ENCODE assay signal across 8 cellular contexts in the genomic region with DNA sequence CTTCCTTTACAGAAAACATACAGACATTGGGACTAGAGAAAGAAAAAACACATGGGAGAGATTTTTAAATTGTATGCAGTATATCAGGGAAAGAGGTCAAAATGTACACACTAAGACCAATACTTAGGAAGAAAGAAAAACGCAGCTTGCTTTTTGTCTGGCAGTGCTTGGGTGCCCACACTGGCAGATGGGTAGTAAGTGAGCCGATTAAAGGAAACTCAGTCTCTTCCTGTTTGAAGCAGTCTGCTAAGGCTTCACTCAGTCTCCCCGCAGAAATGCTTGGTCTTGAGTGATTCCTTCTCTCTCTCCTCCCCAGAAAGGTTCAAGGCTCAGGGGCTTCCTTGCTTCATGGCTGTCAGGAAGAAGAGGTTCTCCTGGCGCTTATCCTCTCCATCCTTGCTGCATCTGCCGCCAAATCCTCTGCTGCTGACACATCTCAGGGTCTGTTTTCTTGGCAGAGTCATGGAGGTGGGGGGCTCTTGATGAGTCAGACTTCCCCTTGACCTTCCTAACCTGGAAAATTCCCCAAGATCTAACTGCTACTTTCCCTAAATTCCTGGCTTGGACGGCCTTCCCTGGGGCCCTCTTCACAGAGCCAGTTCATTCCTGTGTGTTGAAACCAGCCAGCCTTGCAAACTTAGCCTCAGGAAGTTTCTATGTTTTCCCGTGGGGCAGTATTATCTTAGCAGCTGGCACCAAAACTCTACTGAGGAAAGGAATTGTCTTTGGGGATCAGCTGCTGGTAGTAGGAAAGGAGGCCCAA. TPM values are rescaled to one million over a fixed set of nuclear protein-coding genes. Genes with fewer than 3 reads are reported as not detected.
A peak's percentile ranks its signal among the peaks of the same experiment; 100 is the strongest.
DNase-seq lines count a peak whose midpoint lies in the region; ATAC-seq and TF ChIP-seq lines count a peak whose summit lies in the region.

No MANE protein-coding gene starts in this region.

- peak overlapping the region; percentile 19; the same call in 1 of the 2 replicates for H3K9ac ChIP-seq in SK-N-SH

- intact Hi-C loops in adrenal gland (cut with DNase I) = no loop called here

- 42% methylated on average over 7 of the region's 7 CpGs for WGBS in SK-N-SH (ENCODE audit: low lambda C conversion rate)
- WGBS in gastroesophageal sphincter (ENCODE audit: low coverage in 1 of 2), 2 donors = 40 to 59% methylated on average over 6 of the region's 7 CpGs
- 35 to 44% methylated on average over 7 of the region's 7 CpGs for WGBS in upper lobe of left lung, 2 donors
- 46 to 60% (median 54%) methylated on average over 7 of the region's 7 CpGs for WGBS in adrenal gland, 4 donors

- peaks cover 54% of the 10 kb centered on the region for H3F3A ChIP-seq in SK-N-SH (replicated peaks; ENCODE audit: insufficient read depth)

- peak; percentile 21 for DNase-seq in stimulated activated CD4-positive, alpha-beta T cell treated with anti-CD3 and anti-CD28 coated beads, Interleukin-15, amount 100 ng/mL, for 24 hours
- DNase-seq in stimulated activated CD4-positive, alpha-beta T cell treated with anti-CD3 and anti-CD28 coated beads, Interleukin-1b, Interleukin-23, amount 100 ng/mL, for 48 hours = no peak
- DNase-seq in SK-N-SH (no peak), upper lobe of left lung (no peak), DMS153 treated with DMSO at 0.1 percent for 48 hours (lab: John Stamatoyannopoulos, UW; ENCODE audit: unreplicated experiment) (no peak), GM13977 (ENCODE audit: low spot score) (no peak), adrenal gland (no peak)

- H4K20me1 ChIP-seq in SK-N-SH (ENCODE audit: insufficient read depth) = no peaks in the 10 kb centered on the region

- H3K36me3 ChIP-seq in SK-N-SH (replicated peaks in 1 of 2; ENCODE audit: control insufficient read depth in 1 of 2, insufficient read depth in 2 of 2, low read length in 1 of 2) (no peaks in the 10 kb centered on the region), gastroesophageal sphincter (no peaks in the 10 kb centered on the region), upper lobe of left lung (no peaks in the 10 kb centered on the region), adrenal gland (replicated peaks in 1 of 2) (no peaks in the 10 kb centered on the region)

- no peak for TF ChIP-seq CTCF in SK-N-SH (IDR thresholded peaks at IDR 0.05)
- TF ChIP-seq CTCF in gastroesophageal sphincter (IDR thresholded peaks at IDR 0.05) = no peak
- no peak for TF ChIP-seq CTCF in upper lobe of left lung (IDR thresholded peaks at IDR 0.05)
- TF ChIP-seq CTCF in GM13977 (IDR thresholded peaks at IDR 0.05; ENCODE audit: extremely low read depth, insufficient read depth, missing control alignments) = no peak
- no peak for TF ChIP-seq CTCF in adrenal gland (IDR thresholded peaks at IDR 0.05)

- H2AFZ ChIP-seq in SK-N-SH (ENCODE audit: low read depth) = peak overlapping the region; percentile 86

- peaks cover 0 to 46% of the 10 kb centered on the region in 2 experiments; a peak in 3 of 4 replicates for H3K4me1 ChIP-seq in SK-N-SH (ENCODE audit: control insufficient read depth in 1 of 2, insufficient read depth in 2 of 2, low read depth in 1 of 2, low read length in 1 of 2)
- H3K4me1 ChIP-seq in gastroesophageal sphincter = peaks cover 0 to 23% (median 0%) of the 10 kb centered on the region in 3 donors
- peaks cover 32 to 37% (median 33%) of the 10 kb centered on the region in 4 donors for H3K4me1 ChIP-seq in upper lobe of left lung
- H3K4me1 ChIP-seq in adrenal gland (replicated peaks in 1 of 2) = peaks cover 0 to 20% of the 10 kb centered on the region in 2 donors

- POLR2A ChIA-PET in SK-N-SH (lab: Yijun Ruan, JAX) = interaction anchor here (0.5 kb wide), 1 partner anchor 374 kb away, joined by 3 read pairs; no protein-coding TSS in a partner anchor

- no peak for TF ChIP-seq POLR2A in gastroesophageal sphincter (IDR thresholded peaks at IDR 0.05)
- no peak for TF ChIP-seq POLR2A in upper lobe of left lung (IDR thresholded peaks at IDR 0.05)
- no peak for TF ChIP-seq POLR2A in adrenal gland (IDR thresholded peaks at IDR 0.05)

- TF ChIP-seq RAD21 in SK-N-SH (IDR thresholded peaks at IDR 0.05; ENCODE audit: low read length) = no peak

- no peaks in the 10 kb centered on the region for H3K79me2 ChIP-seq in SK-N-SH (ENCODE audit: insufficient read depth)

- H3K9me3 ChIP-seq in SK-N-SH (no peaks in the 10 kb centered on the region), gastroesophageal sphincter (no peaks in the 10 kb centered on the region), upper lobe of left lung (no peaks in the 10 kb centered on the region), adrenal gland (replicated peaks in 1 of 3) (no peaks in the 10 kb centered on the region)

- CTCF ChIA-PET in SK-N-SH (lab: Yijun Ruan, JAX) = interaction anchor here (1.0 to 2.4 kb wide), 3 partner anchors 13 to 31 kb away, joined by 3 to 10 read pairs (median 10); no protein-coding TSS in a partner anchor

- H3K27ac ChIP-seq in SK-N-SH (ENCODE audit: low read depth in 2 of 2, low read length in 1 of 2) (peak overlapping the region in 1 of 2 experiments; percentile 71; a peak in 2 of 4 replicates), gastroesophageal sphincter (peak overlapping the region in 2 of 4 donors; percentile 27 to 37), upper lobe of left lung (peak overlapping the region; percentile 16 to 73 (median 50)), adrenal gland (peak overlapping the region in 2 of 5 donors; percentile 44)

- in situ Hi-C loops in GM13977 (cut with MboI; ENCODE audit: low pct_unique_long_range_greater_than_20kb, low sequenced_read_pairs, unreplicated experiment) = no loop called here

- no peaks in the 10 kb centered on the region for H3K27me3 ChIP-seq in SK-N-SH (ENCODE audit: insufficient read depth)
- no peaks in the 10 kb centered on the region for H3K27me3 ChIP-seq in gastroesophageal sphincter
- H3K27me3 ChIP-seq in upper lobe of left lung = no peaks in the 10 kb centered on the region
- H3K27me3 ChIP-seq in adrenal gland = no peaks in the 10 kb centered on the region

- peak overlapping the region; percentile 63 for H3K4me2 ChIP-seq in SK-N-SH

- H3K9me2 ChIP-seq in SK-N-SH = no peaks in the 10 kb centered on the region

- H3K4me3 ChIP-seq in SK-N-SH (ENCODE audit: low read depth in 2 of 2, low read length in 1 of 2) (no peak overlapping the region), gastroesophageal sphincter (no peak overlapping the region), upper lobe of left lung (no peak overlapping the region), adrenal gland (no peak overlapping the region)

- TF ChIP-seq EP300 in SK-N-SH (IDR thresholded peaks at IDR 0.05; ENCODE audit: borderline replicate concordance in 1 of 2, low read depth in 1 of 2, low read length in 1 of 2) = peak in 1 of 2 experiments; percentile 51; a peak in 1 of 4 replicates
- no peak for TF ChIP-seq EP300 in gastroesophageal sphincter (IDR thresholded peaks at IDR 0.05)
- no peak for TF ChIP-seq EP300 in upper lobe of left lung (IDR thresholded peaks at IDR 0.05)

- ATAC-seq in gastroesophageal sphincter (peak; percentile 29), upper lobe of left lung (ENCODE audit: low FRiP score in 2 of 2) (no peak)

TF ChIP-seq in SK-N-SH, 30 proteins besides CTCF, POLR2A, EP300 and RAD21 (continues in another document):
- TF ChIP-seq, protein P1, sequence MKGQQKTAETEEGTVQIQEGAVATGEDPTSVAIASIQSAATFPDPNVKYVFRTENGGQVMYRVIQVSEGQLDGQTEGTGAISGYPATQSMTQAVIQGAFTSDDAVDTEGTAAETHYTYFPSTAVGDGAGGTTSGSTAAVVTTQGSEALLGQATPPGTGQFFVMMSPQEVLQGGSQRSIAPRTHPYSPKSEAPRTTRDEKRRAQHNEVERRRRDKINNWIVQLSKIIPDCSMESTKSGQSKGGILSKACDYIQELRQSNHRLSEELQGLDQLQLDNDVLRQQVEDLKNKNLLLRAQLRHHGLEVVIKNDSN (IDR thresholded peaks at IDR 0.05; ENCODE audit: borderline replicate concordance, low read depth) = no peak
- TF ChIP-seq TAF1 (IDR thresholded peaks at IDR 0.05; ENCODE audit: borderline replicate concordance, low read depth, low read length) (no peak), GABPA (IDR thresholded peaks at IDR 0.05; ENCODE audit: low read depth) (no peak)

RNA-seq across cellular contexts. Expression of a gene that starts 10.5 kb away (rescaled TPM):
- polyA plus RNA-seq in SK-N-SH (2012; rRNA removed) = 3,924 and 7,920 TPM in 2 replicates
- 5,618 and 8,173 TPM in 2 replicates for polyA plus RNA-seq in SK-N-SH (2012; cell fraction: cytosol; rRNA removed)
- 1,784 and 3,464 TPM in 2 replicates for polyA plus RNA-seq in SK-N-SH (2012; cell fraction: nucleus; rRNA removed)
- total RNA-seq in gastroesophageal sphincter = 1,000 to 10,000 TPM in 3 of 4 donors, 100 to 1,000 TPM in 1; 797 to 2,612 (median 1,708) TPM
- total RNA-seq in upper lobe of left lung = 1,000 to 10,000 TPM; 1,275 to 5,234 (median 2,267) TPM
- total RNA-seq in adrenal gland = 1,000 to 10,000 TPM in 4 of 8 donors, 100 to 1,000 TPM in 4; 473 to 2,004 (median 995) TPM
- polyA plus RNA-seq in adrenal gland = 1,000 to 10,000 TPM in 2 of 3 donors, 100 to 1,000 TPM in 1; 700 to 1,968 (median 1,951) TPM

RNA-seq across cellular contexts. Expression of a gene that starts 14.1 kb away (rescaled TPM):
- polyA plus RNA-seq in SK-N-SH (2012; rRNA removed) (3.0 and 3.8 TPM in 2 replicates), adrenal gland (1 to 10 TPM in 2 of 3 donors, under 1 TPM in 1; 0.29 to 1.4 (median 1.0) TPM)
- 2.4 and 3.6 TPM in 2 replicates for polyA plus RNA-seq in SK-N-SH (2012; cell fraction: cytosol; rRNA removed)
- polyA plus RNA-seq in SK-N-SH (2012; cell fraction: nucleus; rRNA removed) = 2.2 TPM in 2 replicates
- total RNA-seq in gastroesophageal sphincter (1 to 10 TPM in 2 of 4 donors, under 1 TPM in 2; 0.47 to 2.7 (median 1.4) TPM), upper lobe of left lung (10 to 100 TPM in 1 of 6 donors, 1 to 10 TPM in 5; 2.0 to 22.0 (median 6.2) TPM), adrenal gland (1 to 10 TPM in 2 of 8 donors, under 1 TPM in 5, not detected in 1; 0.37 to 2.4 (median 0.69) TPM)
